8 cellular contexts compared by ENCODE assay signal in genomic region chr11:64787526-64788320, GRCh38. TPM values are rescaled to one million over a fixed set of nuclear protein-coding genes. Genes with fewer than 3 reads are reported as not detected.
A peak's percentile ranks its signal among the peaks of the same experiment; 100 is the strongest.
DNase-seq lines count a peak whose midpoint lies in the region; ATAC-seq and TF ChIP-seq lines count a peak whose summit lies in the region.

No MANE protein-coding gene starts in this region.

- H3K4me1 ChIP-seq in gastrocnemius medialis = no peaks in the 10 kb centered on the region

- peak; percentile 51 for DNase-seq in A172 (ENCODE audit: low spot score)
- DNase-seq in GM13976 (ENCODE audit: low spot score) = peak; percentile 82
- DNase-seq in SHP77 (lab: John Stamatoyannopoulos, UW) = peak; percentile 47 to 52
- peak; percentile 48 for DNase-seq in amniotic epithelial cell (ENCODE audit: low read depth)
- DNase-seq in left ventricle myocardium superior = peak; percentile 76
- no peak for DNase-seq in gastrocnemius medialis

- no peaks in the 10 kb centered on the region for H3K9me3 ChIP-seq in gastrocnemius medialis

- H3K4me3 ChIP-seq in gastrocnemius medialis = no peak overlapping the region

- peak; percentile 68 for TF ChIP-seq CTCF in GM13976 (IDR thresholded peaks at IDR 0.05; ENCODE audit: borderline replicate concordance, control extremely low read depth, extremely low read depth, insufficient read depth, missing control alignments)
- TF ChIP-seq CTCF in gastrocnemius medialis (IDR thresholded peaks at IDR 0.05 in 4 of 5, conservative IDR thresholded peaks at IDR 0.05 in 1 of 5) = peak in 4 of 5 experiments; percentile 43 to 67 (median 48)

- intact Hi-C loops in left ventricle myocardium superior (cut with micrococcal nuclease) = no loop called here
- intact Hi-C loops in gastrocnemius medialis (cut with DNase I; ENCODE audit: low total_unique reads) = no loop called here

- no peak overlapping the region for H3K27ac ChIP-seq in gastrocnemius medialis

- peaks cover 0 to 6% of the 10 kb centered on the region in 2 donors for H3K36me3 ChIP-seq in gastrocnemius medialis

- in situ Hi-C loops in GM13976 (cut with MboI; ENCODE audit: low sequenced_read_pairs, unreplicated experiment) = no loop called here
- in situ Hi-C loops in gastrocnemius medialis (cut with MboI; ENCODE audit: low sequenced_read_pairs in 4 of 4) = no loop called here

- TF ChIP-seq POLR2A in gastrocnemius medialis (IDR thresholded peaks at IDR 0.05) = no peak

- peak; percentile 61 for ATAC-seq in left ventricle myocardium superior
- peak; percentile 46 to 63 for ATAC-seq in gastrocnemius medialis
- no peak for ATAC-seq in HG02642 (IDR thresholded peaks at IDR 0.05; ENCODE audit: poor library complexity, unreplicated experiment)
- no peak for ATAC-seq in HG02763 (IDR thresholded peaks at IDR 0.05; ENCODE audit: unreplicated experiment)

- H3K27me3 ChIP-seq in gastrocnemius medialis = no peaks in the 10 kb centered on the region

RNA-seq across cellular contexts. Expression of gene SF1, which starts 9.4 kb away (rescaled TPM):
- total RNA-seq in A172 (2014; rRNA removed; shearing (Covaris generic)) = 61.8 and 149 TPM in 2 replicates
- 191 TPM for total RNA-seq in left ventricle myocardium superior
- 100 to 1,000 TPM; 171 to 249 (median 193) TPM for total RNA-seq in gastrocnemius medialis

RNA-seq across cellular contexts. Expression of gene MAP4K2, which starts 15.3 kb away (rescaled TPM):
- total RNA-seq in A172 (2014; rRNA removed; shearing (Covaris generic)) = 30.8 and 40.5 TPM in 2 replicates
- total RNA-seq in left ventricle myocardium superior (8.6 TPM), gastrocnemius medialis (10 to 100 TPM in 1 of 4 donors, 1 to 10 TPM in 3; 4.3 to 14.8 (median 6.2) TPM)

RNA-seq across cellular contexts. Expression of gene MEN1, which starts 22.6 kb away (rescaled TPM):
- 14.3 and 15.0 TPM in 2 replicates for total RNA-seq in A172 (2014; rRNA removed; shearing (Covaris generic))
- total RNA-seq in left ventricle myocardium superior (9.1 TPM), gastrocnemius medialis (10 to 100 TPM in 2 of 4 donors, 1 to 10 TPM in 2; 7.4 to 12.2 (median 9.8) TPM)

RNA-seq across cellular contexts. Expression of gene PYGM, which starts 27.9 kb away (rescaled TPM):
- 0.12 TPM in 1 of 2 replicates, not detected in the other for total RNA-seq in A172 (2014; rRNA removed; shearing (Covaris generic))
- total RNA-seq in left ventricle myocardium superior (175 TPM), gastrocnemius medialis (1,000 to 10,000 TPM in 3 of 4 donors, 100 to 1,000 TPM in 1; 881 to 2,858 (median 1,836) TPM)

RNA-seq across cellular contexts. Expression of gene RASGRP2, which starts 43.8 kb away (rescaled TPM):
- total RNA-seq in A172 (2014; rRNA removed; shearing (Covaris generic)) = 0.07 and 2.1 TPM in 2 replicates
- total RNA-seq in left ventricle myocardium superior (44.5 TPM), gastrocnemius medialis (10 to 100 TPM in 1 of 4 donors, 1 to 10 TPM in 3; 2.9 to 10.9 (median 7.1) TPM)

Comparison
In these comparisons a context has a peak if more than half of its experiments do, and no peak if none do; other contexts are left out.
1. DNase-seq: peak in A172 (single experiment), GM13976 (single experiment), SHP77 (2 of 2), amniotic epithelial cell (single experiment) and left ventricle myocardium superior (single experiment); none in gastrocnemius medialis (0 of 2).
2. ATAC-seq: peak in left ventricle myocardium superior (single experiment) and gastrocnemius medialis (2 of 2); none in HG02642 (single experiment) and HG02763 (single experiment).